In the genomic region with DNA sequence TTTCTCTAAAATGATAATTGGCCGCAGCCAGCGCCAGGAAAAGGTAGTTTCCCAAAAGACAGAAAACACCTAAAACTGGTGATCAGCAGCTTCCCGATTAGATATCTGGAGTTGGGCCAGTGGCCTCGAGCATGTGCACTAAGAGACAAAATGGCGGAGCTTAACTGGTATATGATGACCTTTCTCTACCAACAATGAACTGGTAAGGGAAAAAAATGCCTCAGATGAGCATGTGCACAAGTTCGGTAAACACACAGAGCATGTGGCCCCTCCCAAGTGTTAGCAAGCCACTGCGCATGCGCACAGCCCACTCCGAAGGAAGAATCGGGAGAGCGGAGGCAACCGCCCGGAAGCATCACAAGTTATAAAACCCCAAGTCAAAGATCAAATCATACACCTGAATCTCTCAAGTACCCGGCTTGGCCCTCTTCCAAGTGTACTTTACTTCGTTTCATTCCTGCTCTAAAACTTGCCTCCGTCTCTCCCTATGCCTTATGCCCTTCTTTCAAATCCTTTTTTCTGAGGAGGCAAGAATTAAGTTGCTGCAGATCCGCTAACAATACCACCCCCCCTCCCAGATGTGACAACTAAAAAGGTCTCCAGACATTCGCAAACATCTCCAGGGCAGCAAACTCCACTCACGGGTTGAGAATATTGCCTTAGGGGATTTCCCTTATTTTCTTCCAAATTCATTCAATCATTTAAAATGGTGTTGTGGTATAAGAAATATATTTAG, we compare ENCODE assay signal across 8 cellular contexts. TPM values are rescaled to one million over a fixed set of nuclear protein-coding genes. Genes with fewer than 3 reads are reported as not detected.
DNase-seq lines count a peak whose midpoint lies in the region; TF ChIP-seq lines count a peak whose summit lies in the region.

No MANE protein-coding gene starts in this region.

- DNase-seq in DMS53 (lab: John Stamatoyannopoulos, UW) (peak; percentile 94), NCI-H345 (lab: John Stamatoyannopoulos, UW) (peak; percentile 64), fibroblast of pulmonary artery (ENCODE audit: low read depth) (peak; percentile 82), neural crest cell (ENCODE audit: low read depth, low spot score) (peak; percentile 25), GF-D8 (lab: John Stamatoyannopoulos, UW) (no peak), NCI-H1105 (lab: John Stamatoyannopoulos, UW) (no peak)
- peak; percentile 70 for DNase-seq in activated T-helper 2 cell treated with anti-CD3 and anti-CD28 coated beads, Interferon-gamma antibody, Interleukin-2, Interleukin-4, amounts not matched to agents 10 μg/mL and 5 μg/mL and 100 μg/mL, durations not matched to agents 14 hours and 24 hours and 36 hours (ENCODE audit: low spot score)
- peak; percentile 57 for DNase-seq in stimulated activated naive CD4-positive, alpha-beta T cell treated with Interleukin-2 at 50 U/mL for 16 hours (lab: John Stamatoyannopoulos, UW)

- H3K4me3 ChIP-seq in fibroblast of pulmonary artery (replicated peaks; ENCODE audit: low read depth, low read length): peak overlapping the region; percentile 57

- H3K27me3 Mint-ChIP-seq in activated T-helper 2 cell treated with anti-CD3 and anti-CD28 coated beads, Interferon-gamma antibody, Interleukin-2, Interleukin-4, amounts not matched to agents 10 μg/mL and 5 μg/mL and 100 μg/mL, durations not matched to agents 14 hours and 24 hours and 36 hours (ENCODE audit: low read depth): peaks cover 2% of the 10 kb centered on the region
- no peaks in the 10 kb centered on the region for H3K27me3 Mint-ChIP-seq in neural crest cell (ENCODE audit: low read depth)

- TF ChIP-seq CTCF in fibroblast of pulmonary artery (IDR thresholded peaks at IDR 0.05; ENCODE audit: low read length, missing control alignments) (no peak), neural crest cell (conservative IDR thresholded peaks at IDR 0.05) (no peak)

- H3K4me1 Mint-ChIP-seq in activated T-helper 2 cell treated with anti-CD3 and anti-CD28 coated beads, Interferon-gamma antibody, Interleukin-2, Interleukin-4, amounts not matched to agents 10 μg/mL and 5 μg/mL and 100 μg/mL, durations not matched to agents 14 hours and 24 hours and 36 hours (ENCODE audit: low read depth): peaks cover 14% of the 10 kb centered on the region
- H3K4me1 Mint-ChIP-seq in neural crest cell: peaks cover 7% of the 10 kb centered on the region

- intact Hi-C loops in activated T-helper 2 cell treated with anti-CD3 and anti-CD28 coated beads, Interferon-gamma antibody, Interleukin-2, Interleukin-4, amounts not matched to agents 10 μg/mL and 5 μg/mL and 100 μg/mL, durations not matched to agents 14 hours and 24 hours and 36 hours (cut with micrococcal nuclease): loop anchor here (2.0 kb wide), 1 partner anchor 14 kb away; no protein-coding TSS in a partner anchor

- peaks cover 3% of the 10 kb centered on the region for H3K9me3 Mint-ChIP-seq in activated T-helper 2 cell treated with anti-CD3 and anti-CD28 coated beads, Interferon-gamma antibody, Interleukin-2, Interleukin-4, amounts not matched to agents 10 μg/mL and 5 μg/mL and 100 μg/mL, durations not matched to agents 14 hours and 24 hours and 36 hours
- H3K9me3 Mint-ChIP-seq in neural crest cell: peaks cover 2% of the 10 kb centered on the region

- peak overlapping the region; percentile 83 for H3K27ac Mint-ChIP-seq in activated T-helper 2 cell treated with anti-CD3 and anti-CD28 coated beads, Interferon-gamma antibody, Interleukin-2, Interleukin-4, amounts not matched to agents 10 μg/mL and 5 μg/mL and 100 μg/mL, durations not matched to agents 14 hours and 24 hours and 36 hours
- peak overlapping the region; percentile 38 for H3K27ac Mint-ChIP-seq in neural crest cell (ENCODE audit: unreplicated experiment)

- H3K36me3 Mint-ChIP-seq in activated T-helper 2 cell treated with anti-CD3 and anti-CD28 coated beads, Interferon-gamma antibody, Interleukin-2, Interleukin-4, amounts not matched to agents 10 μg/mL and 5 μg/mL and 100 μg/mL, durations not matched to agents 14 hours and 24 hours and 36 hours (ENCODE audit: low read depth): no peaks in the 10 kb centered on the region
- no peaks in the 10 kb centered on the region for H3K36me3 Mint-ChIP-seq in neural crest cell (ENCODE audit: low read depth)

- peak overlapping the region; percentile 69 for H3K4me3 Mint-ChIP-seq in activated T-helper 2 cell treated with anti-CD3 and anti-CD28 coated beads, Interferon-gamma antibody, Interleukin-2, Interleukin-4, amounts not matched to agents 10 μg/mL and 5 μg/mL and 100 μg/mL, durations not matched to agents 14 hours and 24 hours and 36 hours (ENCODE audit: low read depth)
- peak overlapping the region; percentile 44 for H3K4me3 Mint-ChIP-seq in neural crest cell

RNA-seq across cellular contexts. Expression of gene PTBP3, which starts 15.0 kb away (rescaled TPM):
- total RNA-seq in activated T-helper 2 cell treated with anti-CD3 and anti-CD28 coated beads, Interferon-gamma antibody, Interleukin-2, Interleukin-4, amounts not matched to agents 10 μg/mL and 5 μg/mL and 100 μg/mL, durations not matched to agents 14 hours and 24 hours and 36 hours: 108 and 116 TPM in 2 replicates
- total RNA-seq in neural crest cell: 42.5 and 46.8 TPM in 2 replicates

RNA-seq across cellular contexts. Expression of gene HSDL2, which starts 31.5 kb away (rescaled TPM):
- 20.4 and 21.8 TPM in 2 replicates for total RNA-seq in activated T-helper 2 cell treated with anti-CD3 and anti-CD28 coated beads, Interferon-gamma antibody, Interleukin-2, Interleukin-4, amounts not matched to agents 10 μg/mL and 5 μg/mL and 100 μg/mL, durations not matched to agents 14 hours and 24 hours and 36 hours
- 20.9 and 23.5 TPM in 2 replicates for total RNA-seq in neural crest cell

Comparison
In these comparisons a context has a peak if more than half of its experiments do, and no peak if none do; other contexts are left out.
1. DNase-seq: peak in DMS53 (single experiment), NCI-H345 (single experiment), activated T-helper 2 cell treated with anti-CD3 and anti-CD28 coated beads, Interferon-gamma antibody, Interleukin-2, Interleukin-4, amounts not matched to agents 10 μg/mL and 5 μg/mL and 100 μg/mL, durations not matched to agents 14 hours and 24 hours and 36 hours (single experiment), fibroblast of pulmonary artery (single experiment), neural crest cell (single experiment) and stimulated activated naive CD4-positive, alpha-beta T cell treated with Interleukin-2 at 50 U/mL for 16 hours (single experiment); none in GF-D8 (single experiment) and NCI-H1105 (single experiment).